In genomic region chr19:41323023-41323422, GRCh38 we compare ENCODE assay signal across 1 cellular context.
TF ChIP-seq lines count a peak whose summit lies in the region.

No MANE protein-coding gene starts in this region.

TF ChIP-seq in H1, 55 proteins besides CTCF, POLR2A, EP300 and RAD21:
- no peak for TF ChIP-seq CHD2 (IDR thresholded peaks at IDR 0.05; ENCODE audit: low read length)
- TF ChIP-seq CBX8 (IDR thresholded peaks at IDR 0.05; ENCODE audit: borderline replicate concordance, low read depth, low read length), result no peak
- no peak for TF ChIP-seq CTBP2 (IDR thresholded peaks at IDR 0.05; ENCODE audit: borderline replicate concordance, insufficient read depth, insufficient read length, low read length)
- no peak for TF ChIP-seq E2F6 (IDR thresholded peaks at IDR 0.05)
- no peak for TF ChIP-seq SP1 (IDR thresholded peaks at IDR 0.05; ENCODE audit: low read depth, low read length)
- no peak for TF ChIP-seq BRCA1 (IDR thresholded peaks at IDR 0.05; ENCODE audit: low read depth, low read length)
TF ChIP-seq in H1: peak in this region for 0.
